17 cellular contexts compared by ENCODE assay signal in genomic region chr14:37566811-37567371, GRCh38. TPM values are rescaled to one million over a fixed set of nuclear protein-coding genes. Genes with fewer than 3 reads are reported as not detected.
DNase-seq lines count a peak whose midpoint lies in the region; ATAC-seq and TF ChIP-seq lines count a peak whose summit lies in the region.
"Had no signal": no experiment of that assay in that cellular context is flagged by ENCODE, and none has a peak within 500 bp of the region (broad histone marks: within the 10 kb centered on the region; RNA-seq: fewer than 3 reads in every experiment).

No MANE protein-coding gene starts in this region.

- peak overlapping the region; percentile 45 to 74 (median 69) for H3K27ac ChIP-seq in stomach
- H3K27ac ChIP-seq: ovary had no signal

- H3K36me3 ChIP-seq in adipocyte (ENCODE audit: control insufficient read depth, insufficient read depth, low read length, severe bottlenecking), result no peaks in the 10 kb centered on the region
- no peaks in the 10 kb centered on the region for H3K36me3 ChIP-seq in stomach
- H3K36me3 ChIP-seq: HAP-1, ovary had no signal

- no peak for TF ChIP-seq POLR2A in stomach (IDR thresholded peaks at IDR 0.05)

- no peaks in the 10 kb centered on the region for H3K27me3 ChIP-seq in adipocyte (replicated peaks; ENCODE audit: control insufficient read depth, insufficient read depth, low read length)
- no peaks in the 10 kb centered on the region for H3K27me3 ChIP-seq in stomach
- H3K27me3 ChIP-seq: ovary had no signal

- 16 to 27% (median 25%) methylated on average over 3 of the region's 3 CpGs for WGBS in stomach, 5 donors

- no peak for TF ChIP-seq EP300 in stomach (IDR thresholded peaks at IDR 0.05)

- ATAC-seq in left lobe of liver (peak; percentile 91), HG03565 (IDR thresholded peaks at IDR 0.05; ENCODE audit: unreplicated experiment) (no peak)

- H3K9ac ChIP-seq in adipocyte (ENCODE audit: low read length), result no peak overlapping the region

- intact Hi-C loops in stomach (cut with DNase I; ENCODE audit: low total_unique reads), result no loop called here

- H3K4me1 ChIP-seq in adipocyte (ENCODE audit: control insufficient read depth, insufficient read depth, low read length) (peaks cover 5% of the 10 kb centered on the region), stomach (peaks cover 0 to 5% (median 0%) of the 10 kb centered on the region in 4 donors)

- H3K9me3 ChIP-seq in adipocyte (ENCODE audit: control insufficient read depth, low read length), result no peaks in the 10 kb centered on the region
- no peaks in the 10 kb centered on the region for H3K9me3 ChIP-seq in stomach
- H3K9me3 ChIP-seq: HAP-1, ovary had no signal

- H3K4me3 ChIP-seq in adipocyte (ENCODE audit: low read length) (no peak overlapping the region), stomach (peak overlapping the region in 2 of 4 donors; percentile 13 to 20)
- H3K4me3 ChIP-seq: HAP-1, ovary had no signal

- no peak for TF ChIP-seq CTCF in stomach (IDR thresholded peaks at IDR 0.05)

- DNase-seq in HT-29 (ENCODE audit: low spot score) (peak; percentile 82), adipocyte (ENCODE audit: low read depth) (peak; percentile 32), left lobe of liver (ENCODE audit: low spot score) (no peak), stomach (no peak), glomerular visceral epithelial cell (ENCODE audit: extremely low spot score) (no peak), RPMI8226 (no peak)
- DNase-seq: aorta, midbrain, NCI-H2081 treated with DMSO at 0.1 percent for 48 hours, NCI-H774, ovary, substantia nigra had no signal

RNA-seq across cellular contexts. Expression of gene FOXA1, which starts 28.2 kb away (rescaled TPM):
- 191 and 199 TPM in 2 replicates for total RNA-seq in HT-29 (2014; rRNA removed; shearing (Covaris generic))
- total RNA-seq in left lobe of liver (36.6 TPM), stomach (100 to 1,000 TPM in 2 of 5 donors, 10 to 100 TPM in 2, under 1 TPM in 1; 0.58 to 147 (median 70.5) TPM)
- 10 to 100 TPM; 17.4 to 29.4 (median 24.3) TPM for polyA plus RNA-seq in stomach
- total RNA-seq: aorta, dermis microvascular lymphatic vessel endothelial cell had no signal
- polyA plus RNA-seq: ovary had no signal

RNA-seq across cellular contexts. Expression of gene TTC6, which starts 28.5 kb away (rescaled TPM):
- total RNA-seq in HT-29 (2014; rRNA removed; shearing (Covaris generic)), result 6.2 and 6.3 TPM in 2 replicates
- total RNA-seq in left lobe of liver (5.0 TPM), stomach (100 to 1,000 TPM in 1 of 5 donors, 10 to 100 TPM in 4; 20.6 to 184 (median 22.8) TPM)
- polyA plus RNA-seq in stomach, result 1 to 10 TPM in 2 of 3 donors, under 1 TPM in 1; 0.92 to 8.5 (median 8.3) TPM
- total RNA-seq: activated T-helper 2 cell treated with anti-CD3 and anti-CD28 coated beads, Interferon-gamma antibody, Interleukin-2, Interleukin-4, amounts not matched to agents 10 μg/mL and 5 μg/mL and 100 μg/mL, durations not matched to agents 14 hours and 24 hours and 36 hours; aorta had no signal
- polyA plus RNA-seq: aorta, BJ, ovary had no signal

Comparison
In these comparisons a context has a peak if more than half of its experiments do, and no peak if none do; other contexts are left out.
1. DNase-seq: peak in HT-29 (single experiment) and adipocyte (single experiment); none in left lobe of liver (single experiment), stomach (single experiment), glomerular visceral epithelial cell (single experiment) and RPMI8226 (single experiment).